35 cellular contexts compared by ENCODE assay signal in the genomic region with DNA sequence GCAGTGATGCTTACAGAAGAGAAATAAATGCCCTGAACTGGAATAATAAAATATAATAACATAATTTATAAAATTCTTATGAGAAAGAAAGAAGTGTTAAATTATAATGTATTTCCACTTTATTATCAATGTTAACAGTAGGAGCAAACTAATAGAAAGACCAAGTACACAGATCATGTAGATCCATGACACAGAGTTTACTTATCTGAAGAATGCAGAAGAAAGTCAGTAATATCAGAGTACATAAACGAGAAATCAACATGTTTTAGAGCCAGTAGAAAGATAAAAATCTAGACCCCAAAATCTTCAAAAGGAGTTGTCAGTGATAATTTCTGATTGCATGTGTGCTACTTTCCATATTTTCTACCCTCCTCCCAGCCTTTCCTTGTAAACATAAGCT.
"Had no signal": no experiment of that assay in that cellular context is flagged by ENCODE, and none has a peak within 500 bp of the region (broad histone marks: within the 10 kb centered on the region; RNA-seq: fewer than 3 reads in every experiment).

No MANE protein-coding gene starts in this region.

- H3K4me3 Mint-ChIP-seq: activated B cell treated with CpG ODN at 0.5 μM for 24 hours; activated CD4-positive, alpha-beta memory T cell treated with anti-CD3 and anti-CD28 coated beads for 36 hours; activated CD4-positive, alpha-beta T cell treated with anti-CD3 and anti-CD28 coated beads, Interleukin-2, amount 10 ng/mL, durations not matched to agents 24 days and 14 days; activated CD8-positive, alpha-beta T cell treated with anti-CD3 and anti-CD28 coated beads for 36 hours; activated naive CD4-positive, alpha-beta T cell treated with anti-CD3 and anti-CD28 coated beads for 36 hours; activated naive CD8-positive, alpha-beta T cell treated with anti-CD3 and anti-CD28 coated beads for 36 hours; activated T-cell treated with anti-CD3 and anti-CD28 coated beads, Interleukin-2, amount 50 U/mL, for 4 hours; activated T-cell treated with anti-CD3 and anti-CD28 coated beads, Interleukin-2, amount 50 U/mL, for 72 hours; activated T-helper 1 cell treated with anti-CD3 and anti-CD28 coated beads, Interleukin-12 subunit alpha, Interleukin-12 subunit beta, Interleukin-2, Interleukin-4 antibody, amounts not matched to agents 30 ng/mL and 10 ng/mL and 1 ng/mL, durations not matched to agents 14 hours and 24 hours and 36 hours; activated T-helper 17 cell treated with anti-CD3 and anti-CD28 coated beads, Interleukin-2, amount 50 U/mL, for 72 hours; T-helper 1 cell treated with Interleukin-12 subunit alpha and Interleukin-12 subunit beta and Interleukin-4 antibody, amounts not matched to agents 30 μg/mL and 1 μg/mL, for 36 hours; T-helper 2 cell treated with Interferon-gamma antibody and Interleukin-4, amounts not matched to agents 5 μg/mL and 100 μg/mL, for 36 hours had no signal

- H3K27ac ChIP-seq: adrenal gland, body of pancreas, brain microvascular endothelial cell, breast epithelium, VCaP had no signal

- H3K36me3 Mint-ChIP-seq: activated CD4-positive, alpha-beta memory T cell treated with anti-CD3 and anti-CD28 coated beads for 36 hours; activated naive CD4-positive, alpha-beta T cell treated with anti-CD3 and anti-CD28 coated beads, Interleukin-2, amount 50 U/mL, for 72 hours; activated naive CD8-positive, alpha-beta T cell treated with anti-CD3 and anti-CD28 coated beads for 36 hours had no signal

- H3K27me3 ChIP-seq: adrenal gland, body of pancreas, brain microvascular endothelial cell, breast epithelium had no signal

- DNase-seq: activated B cell treated with CpG ODN at 0.5 μM for 24 hours; activated CD4-positive, alpha-beta memory T cell treated with anti-CD3 and anti-CD28 coated beads for 36 hours; activated CD4-positive, alpha-beta T cell treated with anti-CD3 and anti-CD28 coated beads for 4 hours; activated CD4-positive, alpha-beta T cell treated with anti-CD3 and anti-CD28 coated beads, Interleukin-2, amount 10 ng/mL, durations not matched to agents 24 days and 14 days; activated CD4-positive, alpha-beta T cell treated with anti-CD3 and anti-CD28 coated beads, Interleukin-2, amount 50 U/mL, for 1 hour; activated CD4-positive, alpha-beta T cell treated with anti-CD3 and anti-CD28 coated beads, Interleukin-2, amount 50 U/mL, for 4 hours; activated CD4-positive, CD25-positive, alpha-beta regulatory T cell treated with anti-CD3 and anti-CD28 coated beads, Interleukin-2, amount 50 U/mL, for 72 hours; activated CD8-positive, alpha-beta memory T cell treated with anti-CD3 and anti-CD28 coated beads, Interleukin-2, amount 50 U/mL, for 4 hours; activated CD8-positive, alpha-beta T cell treated with anti-CD3 and anti-CD28 coated beads for 36 hours; activated effector memory CD4-positive, alpha-beta T cell treated with anti-CD3 and anti-CD28 coated beads, Interleukin-2, amount 50 U/mL, for 16 hours; activated gamma-delta T cell treated with Interleukin-2 at 50 U/mL for 16 hours; activated naive CD4-positive, alpha-beta T cell; activated naive CD4-positive, alpha-beta T cell treated with anti-CD3 and anti-CD28 coated beads for 36 hours; activated naive CD4-positive, alpha-beta T cell treated with anti-CD3 and anti-CD28 coated beads, Interleukin-2, amount 50 U/mL, for 16 hours; activated naive CD8-positive, alpha-beta T cell treated with anti-CD3 and anti-CD28 coated beads for 36 hours; activated T-cell treated with anti-CD3 and anti-CD28 coated beads for 4 hours; activated T-cell treated with anti-CD3 and anti-CD28 coated beads, Interleukin-2, amount 50 U/mL, for 1 hour; activated T-cell treated with anti-CD3 and anti-CD28 coated beads, Interleukin-2, amount 50 U/mL, for 4 hours; activated T-cell treated with anti-CD3 and anti-CD28 coated beads, Interleukin-2, amount 50 U/mL, for 72 hours; adrenal gland; amygdala; anterior cingulate cortex; body of pancreas; brain microvascular endothelial cell; central memory CD4-positive, alpha-beta T cell; T-helper 1 cell; T-helper 2 cell; T-helper 9 cell had no signal

- H3K9me3 Mint-ChIP-seq: activated B cell treated with CpG ODN at 0.5 μM for 24 hours; activated CD4-positive, alpha-beta memory T cell treated with anti-CD3 and anti-CD28 coated beads for 36 hours; activated CD4-positive, alpha-beta T cell treated with anti-CD3 and anti-CD28 coated beads, Interleukin-2, amount 10 ng/mL, durations not matched to agents 24 days and 14 days; activated CD8-positive, alpha-beta T cell treated with anti-CD3 and anti-CD28 coated beads for 36 hours; activated naive CD4-positive, alpha-beta T cell treated with anti-CD3 and anti-CD28 coated beads for 36 hours; activated naive CD4-positive, alpha-beta T cell treated with anti-CD3 and anti-CD28 coated beads, Interleukin-2, amount 50 U/mL, for 72 hours; activated naive CD8-positive, alpha-beta T cell treated with anti-CD3 and anti-CD28 coated beads for 36 hours; activated T-cell treated with anti-CD3 and anti-CD28 coated beads, Interleukin-2, amount 50 U/mL, for 4 hours; activated T-cell treated with anti-CD3 and anti-CD28 coated beads, Interleukin-2, amount 50 U/mL, for 72 hours; activated T-helper 1 cell treated with anti-CD3 and anti-CD28 coated beads, Interleukin-12 subunit alpha, Interleukin-12 subunit beta, Interleukin-2, Interleukin-4 antibody, amounts not matched to agents 30 ng/mL and 10 ng/mL and 1 ng/mL, durations not matched to agents 14 hours and 24 hours and 36 hours; activated T-helper 17 cell treated with anti-CD3 and anti-CD28 coated beads, Interleukin-2, amount 50 U/mL, for 72 hours; T-helper 1 cell treated with Interleukin-12 subunit alpha and Interleukin-12 subunit beta and Interleukin-4 antibody, amounts not matched to agents 30 μg/mL and 1 μg/mL, for 36 hours; T-helper 2 cell treated with Interferon-gamma antibody and Interleukin-4, amounts not matched to agents 5 μg/mL and 100 μg/mL, for 36 hours had no signal

- H3K27ac Mint-ChIP-seq: activated B cell treated with CpG ODN at 0.5 μM for 24 hours; activated CD4-positive, alpha-beta memory T cell treated with anti-CD3 and anti-CD28 coated beads for 36 hours; activated CD4-positive, alpha-beta T cell treated with anti-CD3 and anti-CD28 coated beads, Interleukin-2, amount 10 ng/mL, durations not matched to agents 24 days and 14 days; activated CD8-positive, alpha-beta T cell treated with anti-CD3 and anti-CD28 coated beads for 36 hours; activated naive CD4-positive, alpha-beta T cell treated with anti-CD3 and anti-CD28 coated beads for 36 hours; activated naive CD4-positive, alpha-beta T cell treated with anti-CD3 and anti-CD28 coated beads, Interleukin-2, amount 50 U/mL, for 72 hours; activated naive CD8-positive, alpha-beta T cell treated with anti-CD3 and anti-CD28 coated beads for 36 hours; activated T-cell treated with anti-CD3 and anti-CD28 coated beads, Interleukin-2, amount 50 U/mL, for 72 hours; activated T-helper 1 cell treated with anti-CD3 and anti-CD28 coated beads, Interleukin-12 subunit alpha, Interleukin-12 subunit beta, Interleukin-2, Interleukin-4 antibody, amounts not matched to agents 30 ng/mL and 10 ng/mL and 1 ng/mL, durations not matched to agents 14 hours and 24 hours and 36 hours; activated T-helper 17 cell treated with anti-CD3 and anti-CD28 coated beads, Interleukin-2, amount 50 U/mL, for 72 hours; T-helper 1 cell treated with Interleukin-12 subunit alpha and Interleukin-12 subunit beta and Interleukin-4 antibody, amounts not matched to agents 30 μg/mL and 1 μg/mL, for 36 hours; T-helper 2 cell treated with Interferon-gamma antibody and Interleukin-4, amounts not matched to agents 5 μg/mL and 100 μg/mL, for 36 hours had no signal

- H3K27me3 Mint-ChIP-seq: activated B cell treated with CpG ODN at 0.5 μM for 24 hours; activated CD4-positive, alpha-beta T cell treated with anti-CD3 and anti-CD28 coated beads, Interleukin-2, amount 10 ng/mL, durations not matched to agents 24 days and 14 days; activated CD8-positive, alpha-beta T cell treated with anti-CD3 and anti-CD28 coated beads for 36 hours; activated naive CD8-positive, alpha-beta T cell treated with anti-CD3 and anti-CD28 coated beads for 36 hours had no signal

- H3K9me3 ChIP-seq: adrenal gland, body of pancreas, breast epithelium had no signal

- H3K4me1 Mint-ChIP-seq: activated B cell treated with CpG ODN at 0.5 μM for 24 hours; activated CD4-positive, alpha-beta T cell treated with anti-CD3 and anti-CD28 coated beads, Interleukin-2, amount 10 ng/mL, durations not matched to agents 24 days and 14 days; activated naive CD8-positive, alpha-beta T cell treated with anti-CD3 and anti-CD28 coated beads for 36 hours; activated T-helper 17 cell treated with anti-CD3 and anti-CD28 coated beads, Interleukin-2, amount 50 U/mL, for 72 hours had no signal

- H3K36me3 ChIP-seq: adrenal gland, brain microvascular endothelial cell, breast epithelium had no signal

- H3K4me1 ChIP-seq: adrenal gland, body of pancreas, breast epithelium had no signal

- H3K4me3 ChIP-seq: adrenal gland, body of pancreas, breast epithelium had no signal

- ATAC-seq: activated CD8-positive, alpha-beta T cell treated with anti-CD3 and anti-CD28 coated beads for 36 hours; activated naive CD4-positive, alpha-beta T cell treated with anti-CD3 and anti-CD28 coated beads, Interleukin-2, amount 50 U/mL, for 72 hours; activated T-cell treated with anti-CD3 and anti-CD28 coated beads, Interleukin-2, amount 50 U/mL, for 4 hours; activated T-cell treated with anti-CD3 and anti-CD28 coated beads, Interleukin-2, amount 50 U/mL, for 72 hours; activated T-helper 17 cell treated with anti-CD3 and anti-CD28 coated beads, Interleukin-2, amount 50 U/mL, for 72 hours; body of pancreas had no signal
